ENCODE assay signal across 21 cellular contexts in the genomic region with DNA sequence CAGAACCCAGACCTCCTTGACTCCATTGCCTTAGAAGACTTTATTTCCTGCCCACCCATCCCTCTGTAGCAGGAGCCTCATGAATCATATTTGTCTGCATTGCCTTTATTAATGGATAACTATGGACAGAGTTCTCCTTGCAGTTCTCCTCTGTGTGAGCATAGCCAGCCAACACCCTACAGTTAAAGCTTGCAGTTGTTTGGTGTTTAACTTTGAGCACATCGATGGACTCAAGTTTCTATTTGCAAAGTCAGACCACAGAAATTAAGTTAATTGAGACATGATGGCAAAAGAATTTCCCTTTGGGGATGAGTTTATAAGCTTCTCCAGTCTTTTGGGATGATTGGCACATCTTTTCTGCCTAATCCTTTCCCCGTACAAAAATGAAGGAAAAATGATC.
A peak's percentile ranks its signal among the peaks of the same experiment; 100 is the strongest.
DNase-seq lines count a peak whose midpoint lies in the region; ATAC-seq and TF ChIP-seq lines count a peak whose summit lies in the region.
"Had no signal": no experiment of that assay in that cellular context is flagged by ENCODE, and none has a peak within 500 bp of the region (broad histone marks: within the 10 kb centered on the region; RNA-seq: fewer than 3 reads in every experiment).

No MANE protein-coding gene starts in this region.

- dilution Hi-C loops in mammary epithelial cell (cut with HindIII; ENCODE audit: low sequenced_read_pairs), result no loop called here

- H3K14ac ChIP-seq in mesenchymal stem cell (ENCODE audit: low read length in 2 of 2), result no peak overlapping the region

- no peak overlapping the region for H4K91ac ChIP-seq in mesenchymal stem cell (ENCODE audit: low read length)

- intact Hi-C loops in mammary epithelial cell (cut with micrococcal nuclease), result no loop called here

- no peak overlapping the region for H3K4me3 ChIP-seq in mammary epithelial cell (replicated peaks in 1 of 3; ENCODE audit: insufficient read depth in 1 of 3, low read depth in 2 of 3, low read length in 3 of 3)
- H3K4me3 ChIP-seq in mesenchymal stem cell (ENCODE audit: insufficient read depth in 1 of 2, low read depth in 1 of 2, low read length in 2 of 2), result peak overlapping the region in 1 of 2 experiments; percentile 4
- H3K4me3 ChIP-seq in SJCRH30, result no peak overlapping the region
- H3K4me3 ChIP-seq: body of pancreas, dorsolateral prefrontal cortex, esophagus muscularis mucosa, lower lobe of right lung, testis had no signal

- H3K4me1 ChIP-seq in mammary epithelial cell (ENCODE audit: insufficient read depth, low read length) (peaks cover 76% of the 10 kb centered on the region), mesenchymal stem cell (ENCODE audit: control insufficient read depth, insufficient read depth, low read depth, low read length) (peaks cover 5% of the 10 kb centered on the region), SJCRH30 (peaks cover 9% of the 10 kb centered on the region)

- peak overlapping the region; percentile 34 for H2AFZ ChIP-seq in mammary epithelial cell (ENCODE audit: low read depth, low read length)
- H2AFZ ChIP-seq in mesenchymal stem cell (ENCODE audit: low read depth, low read length), result no peak overlapping the region

- H3K18ac ChIP-seq in mesenchymal stem cell (ENCODE audit: low read depth in 1 of 2, low read length in 2 of 2), result no peak overlapping the region

- H2AK5ac ChIP-seq in mesenchymal stem cell (ENCODE audit: low read length, severe bottlenecking), result no peak overlapping the region

- no peaks in the 10 kb centered on the region for H3K79me2 ChIP-seq in mammary epithelial cell (ENCODE audit: insufficient read depth, low read length)

- peak overlapping the region; percentile 10 for H3K27ac ChIP-seq in mammary epithelial cell (ENCODE audit: insufficient read depth, low read depth, low read length)
- H3K27ac ChIP-seq in mesenchymal stem cell (ENCODE audit: low read length, poor library complexity, severe bottlenecking), result peak overlapping the region; percentile 81
- H3K27ac ChIP-seq in SJCRH30, result no peak overlapping the region
- H3K27ac ChIP-seq: 22Rv1, body of pancreas, dorsolateral prefrontal cortex, esophagus muscularis mucosa, lower lobe of right lung, testis had no signal

- no peak overlapping the region for H2BK15ac ChIP-seq in mesenchymal stem cell (ENCODE audit: low read depth, poor library complexity, severe bottlenecking)

- H3K9ac ChIP-seq in mammary epithelial cell (ENCODE audit: insufficient read depth, low read length) (no peak overlapping the region), mesenchymal stem cell (ENCODE audit: low read length) (peak overlapping the region; percentile 31)

- no TSS peak for BruUV-seq in mammary epithelial cell (replicated peaks; lab: Mats Ljungman, UMichigan)

- H3K4me2 ChIP-seq in mammary epithelial cell (ENCODE audit: insufficient read depth, low read depth, low read length) (no peak overlapping the region), mesenchymal stem cell (ENCODE audit: low read length, poor library complexity, severe bottlenecking) (peak overlapping the region; percentile 40)

- no peak overlapping the region for H3K23ac ChIP-seq in mesenchymal stem cell (ENCODE audit: low read length in 2 of 2)

- H3K27me3 ChIP-seq in mammary epithelial cell (ENCODE audit: insufficient read depth, low read length) (no peaks in the 10 kb centered on the region), mesenchymal stem cell (ENCODE audit: control insufficient read depth in 1 of 2, insufficient read depth in 1 of 2, low read length in 2 of 2) (no peaks in the 10 kb centered on the region), SJCRH30 (no peaks in the 10 kb centered on the region)
- H3K27me3 ChIP-seq: body of pancreas, dorsolateral prefrontal cortex, esophagus muscularis mucosa, testis had no signal

- ATAC-seq in GM18873 (IDR thresholded peaks at IDR 0.05; ENCODE audit: low FRiP score, unreplicated experiment), result no peak
- ATAC-seq: body of pancreas, lower lobe of right lung, right cardiac atrium had no signal

- no peak for TF ChIP-seq CTCF in mammary epithelial cell (conservative IDR thresholded peaks at IDR 0.05 in 1 of 2, IDR thresholded peaks at IDR 0.05 in 1 of 2; ENCODE audit: extremely low read depth in 1 of 2, insufficient read depth in 1 of 2, low read depth in 1 of 2, low read length in 2 of 2)

- H2BK12ac ChIP-seq in mesenchymal stem cell (ENCODE audit: low read length in 2 of 2), result no peak overlapping the region

- no peaks in the 10 kb centered on the region for H4K20me1 ChIP-seq in mammary epithelial cell (ENCODE audit: insufficient read depth, low read length)

- WGBS in mammary epithelial cell (ENCODE audit: low coverage, missing lambda C conversion rate), result 67% methylated on average over 2 of the region's 2 CpGs
- 94% methylated on average over 2 of the region's 2 CpGs for WGBS in mesenchymal stem cell

- DNase-seq in DMS53 (lab: John Stamatoyannopoulos, UW) (peak; percentile 34), DMS53 treated with DMSO at 0.1 percent for 48 hours (lab: John Stamatoyannopoulos, UW; ENCODE audit: unreplicated experiment) (no peak), mammary epithelial cell (no peak), mesenchymal stem cell (no peak), NCI-H2171 treated with DMSO at 0.1 percent for 48 hours (lab: John Stamatoyannopoulos, UW) (no peak), SJCRH30 (no peak)
- no peak for DNase-seq in stimulated activated naive CD4-positive, alpha-beta T cell treated with Interleukin-2 at 50 U/mL for 16 hours (lab: John Stamatoyannopoulos, UW)
- DNase-seq: activated CD4-positive, alpha-beta T cell treated with anti-CD3 and anti-CD28 coated beads for 1 hour; activated gamma-delta T cell treated with Interleukin-2 at 50 U/mL for 16 hours; body of pancreas; dorsolateral prefrontal cortex; GF-D8; lower lobe of right lung; right cardiac atrium; SHP77; stimulated activated CD4-positive, alpha-beta T cell treated with anti-CD3 and anti-CD28 coated beads, Interleukin-2, amount 100 ng/mL, for 24 hours; T-helper 9 cell; testis had no signal

- H4K8ac ChIP-seq in mesenchymal stem cell (ENCODE audit: low read length), result no peak overlapping the region

- H2BK5ac ChIP-seq in mesenchymal stem cell (ENCODE audit: low read depth, low read length, poor library complexity, severe bottlenecking), result peak overlapping the region; percentile 58

- no peaks in the 10 kb centered on the region for H3K79me1 ChIP-seq in mesenchymal stem cell (replicated peaks; ENCODE audit: low read length, poor library complexity, severe bottlenecking)

- in situ Hi-C loops in mammary epithelial cell (cut with MboI; ENCODE audit: low sequenced_read_pairs in 2 of 2), result no loop called here

- H3K36me3 ChIP-seq in mammary epithelial cell (ENCODE audit: insufficient read depth, low read length) (no peaks in the 10 kb centered on the region), mesenchymal stem cell (ENCODE audit: control insufficient read depth in 1 of 2, insufficient read depth in 2 of 2, low read depth in 1 of 2, low read length in 2 of 2) (no peaks in the 10 kb centered on the region), SJCRH30 (no peaks in the 10 kb centered on the region)
- H3K36me3 ChIP-seq: esophagus muscularis mucosa, lower lobe of right lung had no signal

- H3K4ac ChIP-seq in mesenchymal stem cell (ENCODE audit: low read depth in 1 of 2, low read length in 2 of 2), result peak overlapping the region in 1 of 2 experiments; percentile 64

- H2BK120ac ChIP-seq in mesenchymal stem cell (ENCODE audit: low read depth, low read length), result no peak overlapping the region

- CTCF ChIA-PET in mammary epithelial cell (lab: Charles Lee; ENCODE audit: low non-redundant PET), result interaction anchor here (0.6 to 0.8 kb wide), 2 partner anchors 255 to 479 kb away, joined by 3 to 6 read pairs; no protein-coding TSS in a partner anchor

- H3K9me3 ChIP-seq in mammary epithelial cell (replicated peaks; ENCODE audit: insufficient read depth, low read length) (no peaks in the 10 kb centered on the region), mesenchymal stem cell (ENCODE audit: control insufficient read depth, low read length) (no peaks in the 10 kb centered on the region), SJCRH30 (replicated peaks) (no peaks in the 10 kb centered on the region; the same call in 1 of the 2 replicates)
- H3K9me3 ChIP-seq: body of pancreas, esophagus muscularis mucosa, lower lobe of right lung, testis had no signal
